ENCODE assay signal across 12 cellular contexts in genomic region chr13:109494955-109495354, GRCh38.
DNase-seq lines count a peak whose midpoint lies in the region; ATAC-seq, FAIRE-seq and TF ChIP-seq lines count a peak whose summit lies in the region.
"Had no signal": no experiment of that assay in that cellular context is flagged by ENCODE, and none has a peak within 500 bp of the region (broad histone marks: within the 10 kb centered on the region; RNA-seq: fewer than 3 reads in every experiment).

No MANE protein-coding gene starts in this region.

- ATAC-seq in HG02938 (IDR thresholded peaks at IDR 0.05; ENCODE audit: unreplicated experiment) = no peak
- ATAC-seq in esophagus mucosa = no peak

- H3K9ac ChIP-seq in neural cell (ENCODE audit: low read length) = peak overlapping the region; percentile 74
- H3K9ac ChIP-seq: KMS-11 had no signal

- H3K27ac ChIP-seq in neural cell (ENCODE audit: low read length) = peak overlapping the region; percentile 99
- H3K27ac ChIP-seq: KMS-11 had no signal

- H3F3A ChIP-seq in neural cell (ENCODE audit: insufficient read depth, low read length, poor library complexity, severe bottlenecking) = peaks cover 3% of the 10 kb centered on the region

- no peak for TF ChIP-seq CTCF in bronchial epithelial cell (IDR thresholded peaks at IDR 0.05; ENCODE audit: insufficient read depth, low read length, severe bottlenecking)
- no peak for TF ChIP-seq CTCF in neural cell (IDR thresholded peaks at IDR 0.05; ENCODE audit: poor library complexity, severe bottlenecking)

- no peaks in the 10 kb centered on the region for H3K27me3 ChIP-seq in bronchial epithelial cell (ENCODE audit: control insufficient read depth, insufficient read depth, low read length)
- no peaks in the 10 kb centered on the region for H3K27me3 ChIP-seq in neural cell (ENCODE audit: insufficient read depth, low read depth, low read length)
- H3K27me3 ChIP-seq: sigmoid colon had no signal

- H3K79me2 ChIP-seq in neural cell (replicated peaks; ENCODE audit: insufficient read depth, low read length) = no peaks in the 10 kb centered on the region

- no peaks in the 10 kb centered on the region for H3K9me3 ChIP-seq in neural cell (ENCODE audit: low read length)
- H3K9me3 ChIP-seq: sigmoid colon had no signal

- H4K20me1 ChIP-seq in neural cell (ENCODE audit: insufficient read depth) = no peaks in the 10 kb centered on the region

- no peak overlapping the region for H3K4me3 ChIP-seq in bronchial epithelial cell (ENCODE audit: low read depth, low read length)
- H3K4me3 ChIP-seq in neural cell (ENCODE audit: low read length) = peak overlapping the region; percentile 55
- H3K4me3 ChIP-seq: sigmoid colon had no signal

- DNase-seq in DMS153 treated with DMSO at 0.1 percent for 48 hours (lab: John Stamatoyannopoulos, UW; ENCODE audit: unreplicated experiment) (peak; percentile 46), NCI-H146 (lab: John Stamatoyannopoulos, UW) (peak; percentile 67), bronchial epithelial cell (ENCODE audit: low read depth) (peak; percentile 92), dermis blood vessel endothelial cell (no peak), NCI-H82 treated with DMSO at 0.1 percent for 48 hours (lab: John Stamatoyannopoulos, UW; ENCODE audit: unreplicated experiment) (no peak)
- DNase-seq: mammary epithelial cell, sigmoid colon, T-helper 2 cell had no signal

- H3K36me3 ChIP-seq in bronchial epithelial cell (ENCODE audit: control insufficient read depth, insufficient read depth, low read length) (no peaks in the 10 kb centered on the region), neural cell (ENCODE audit: insufficient read depth, low read length) (no peaks in the 10 kb centered on the region)
- H3K36me3 ChIP-seq: sigmoid colon had no signal

- H2AFZ ChIP-seq in neural cell (ENCODE audit: low read depth, low read length) = peak overlapping the region; percentile 57

- no peaks in the 10 kb centered on the region for H3K9me2 ChIP-seq in neural cell (ENCODE audit: insufficient read depth, low read length)

- FAIRE-seq in bronchial epithelial cell (lab: Jason Lieb, UNC) = no peak

- TF ChIP-seq RAD21 in neural cell (conservative IDR thresholded peaks at IDR 0.05) = peak; percentile 64

- peak overlapping the region; percentile 64 for H3K4me2 ChIP-seq in neural cell (ENCODE audit: low read length)
- H3K4me2 ChIP-seq: KMS-11 had no signal

- peak; percentile 97 for TF ChIP-seq EP300 in neural cell (conservative IDR thresholded peaks at IDR 0.05; ENCODE audit: poor library complexity, severe bottlenecking)

TF ChIP-seq in neural cell, 6 proteins besides CTCF, POLR2A, EP300 and RAD21:
- TF ChIP-seq SMC3 (conservative IDR thresholded peaks at IDR 0.05; ENCODE audit: poor library complexity) = peak; percentile 59
- TF ChIP-seq POLR2AphosphoS5 (IDR thresholded peaks at IDR 0.05) = peak; percentile 95
- no peak for TF ChIP-seq EZH2 (IDR thresholded peaks at IDR 0.05; ENCODE audit: borderline replicate concordance, insufficient read depth, low read length, poor library complexity, severe bottlenecking)
- no peak for TF ChIP-seq MXI1 (conservative IDR thresholded peaks at IDR 0.05; ENCODE audit: poor library complexity, severe bottlenecking)
- TF ChIP-seq REST (IDR thresholded peaks at IDR 0.05; ENCODE audit: borderline replicate concordance) = peak; percentile 76
- no peak for TF ChIP-seq TAF1 (IDR thresholded peaks at IDR 0.05; ENCODE audit: low read depth)

Comparison
In these comparisons a context has a peak if more than half of its experiments do, and no peak if none do; other contexts are left out.
1. DNase-seq: peak in DMS153 treated with DMSO at 0.1 percent for 48 hours (single experiment), NCI-H146 (single experiment) and bronchial epithelial cell (single experiment); none in dermis blood vessel endothelial cell (single experiment) and NCI-H82 treated with DMSO at 0.1 percent for 48 hours (single experiment).